ENCODE assay signal across 8 cellular contexts in the genomic region with DNA sequence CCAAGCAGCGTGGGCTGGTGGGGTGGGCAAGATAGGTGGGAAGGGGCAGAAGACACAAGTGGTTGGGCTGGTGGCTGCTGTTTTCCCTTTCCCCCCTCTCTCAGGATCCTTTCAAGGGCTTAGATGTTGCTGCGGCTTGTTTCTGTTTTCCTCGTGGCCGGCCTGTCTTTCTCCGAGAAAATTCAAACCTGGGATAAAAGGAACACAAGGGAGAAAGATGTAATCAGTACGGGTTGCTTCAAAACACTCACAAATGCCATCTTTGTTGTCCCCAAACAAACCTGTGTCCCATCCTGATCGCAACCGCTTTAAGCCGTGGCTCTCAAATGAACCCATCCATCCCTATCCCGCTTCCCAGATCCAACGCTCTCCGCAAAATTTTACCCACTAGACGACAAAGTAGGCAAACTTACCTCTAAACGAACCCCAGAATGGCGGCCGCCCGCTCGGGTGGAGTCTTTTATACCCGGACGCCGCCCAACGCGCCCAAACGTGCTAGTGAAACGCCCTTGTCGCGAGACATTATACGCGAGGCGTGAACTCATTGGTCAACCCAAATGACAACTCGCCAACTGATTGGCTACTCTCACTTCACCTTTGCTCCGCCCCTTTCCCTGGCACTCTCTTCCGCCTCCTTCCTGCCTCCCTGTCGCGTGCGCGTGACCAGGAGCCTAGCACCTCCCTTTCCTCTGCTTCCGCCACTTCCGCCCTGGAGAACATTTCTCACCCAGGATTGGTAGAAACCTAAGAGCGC. TPM values are rescaled to one million over a fixed set of nuclear protein-coding genes. Genes with fewer than 3 reads are reported as not detected.
A peak's percentile ranks its signal among the peaks of the same experiment; 100 is the strongest.
DNase-seq lines count a peak whose midpoint lies in the region; TF ChIP-seq lines count a peak whose summit lies in the region.

PPP1R10 (minus strand) TSS at position 433 of the 754 bp plus-strand sequence. CDS start 7,299 bp downstream, outside the sequence.

- peak within 1 kb of the TSS; percentile 87 for H3K18ac ChIP-seq in H9 (ENCODE audit: insufficient read length, low read depth, low read length)

- H3K4ac ChIP-seq in H9 (ENCODE audit: low read depth, low read length) = no peak within 1 kb of the TSS; the same call in 1 of the 2 replicates

- H3K27ac ChIP-seq in H9 (ENCODE audit: insufficient read length, low read depth, low read length) = peak within 1 kb of the TSS; percentile 90

- H3K27me3 ChIP-seq in H9 (ENCODE audit: insufficient read depth, low read length) (no peaks in the 10 kb centered on the region), MG63 (no peaks in the 10 kb centered on the region)

- no peak within 1 kb of the TSS for H4K91ac ChIP-seq in H9 (ENCODE audit: insufficient read length, low read depth, low read length)

- H3K4me1 Mint-ChIP-seq in H9 = peaks cover 28 to 32% of the 10 kb centered on the region in 2 experiments
- H3K4me1 Mint-ChIP-seq in nephron = peaks cover 32% of the 10 kb centered on the region
- peaks cover 59% of the 10 kb centered on the region for H3K4me1 Mint-ChIP-seq in stimulated activated naive CD8-positive, alpha-beta T cell treated with anti-CD3 and anti-CD28 coated beads, Interleukin-15, Interleukin-2, amounts not matched to agents 100 ng/mL and 50 ng/mL, for 24 hours (ENCODE audit: low read depth)

- peaks cover 4% of the 10 kb centered on the region for H3K79me1 ChIP-seq in H9 (ENCODE audit: insufficient read depth, low read depth, low read length, poor library complexity, severe bottlenecking)

- no peak within 1 kb of the TSS for H2BK12ac ChIP-seq in H9 (ENCODE audit: insufficient read length, low read depth, low read length)

- H3K4me3 Mint-ChIP-seq in H9 = peak within 1 kb of the TSS; percentile 92 to 97
- peak within 1 kb of the TSS; percentile 96 to 99 (median 97) for H3K4me3 Mint-ChIP-seq in nephron
- peak within 1 kb of the TSS; percentile 96 for H3K4me3 Mint-ChIP-seq in stimulated activated naive CD8-positive, alpha-beta T cell treated with anti-CD3 and anti-CD28 coated beads, Interleukin-15, Interleukin-2, amounts not matched to agents 100 ng/mL and 50 ng/mL, for 24 hours

- H3K9me3 ChIP-seq in H9 (ENCODE audit: control insufficient read depth, low read depth, low read length) = no peaks in the 10 kb centered on the region
- H3K9me3 ChIP-seq in MG63 = no peaks in the 10 kb centered on the region

- peak within 1 kb of the TSS; percentile 99 for H3K9ac ChIP-seq in H9 (ENCODE audit: extremely low read depth, insufficient read length, low read length)

- H3K23ac ChIP-seq in H9 (ENCODE audit: insufficient read length, low read depth, low read length) = no peak within 1 kb of the TSS

- no peak within 1 kb of the TSS; the same call in 1 of the 2 replicates for H2BK15ac ChIP-seq in H9 (ENCODE audit: low read depth, low read length)

- H3K79me2 ChIP-seq in H9 (ENCODE audit: insufficient read depth, low read length) = peaks cover 2% of the 10 kb centered on the region; the same call in 1 of the 2 replicates

- peaks cover 4% of the 10 kb centered on the region; the same call in 1 of the 2 replicates for H3K4me1 ChIP-seq in H9 (ENCODE audit: insufficient read depth, low read length)

- peak within 1 kb of the TSS; percentile 95 for H3K56ac ChIP-seq in H9 (ENCODE audit: insufficient read length, low read depth, low read length)

- TF ChIP-seq CTCF in H9 (conservative IDR thresholded peaks at IDR 0.05) = no peak
- no peak for TF ChIP-seq CTCF in fibroblast of pulmonary artery (IDR thresholded peaks at IDR 0.05; ENCODE audit: low read length, missing control alignments)
- TF ChIP-seq CTCF in nephron (IDR thresholded peaks at IDR 0.05; ENCODE audit: unreplicated experiment in 3 of 3) = no peak

- no peak within 1 kb of the TSS for H2AFZ ChIP-seq in H9 (ENCODE audit: low read length)

- no peak within 1 kb of the TSS for H2BK120ac ChIP-seq in H9 (ENCODE audit: low read depth, low read length, poor library complexity, severe bottlenecking)

- DNase-seq in ELR (ENCODE audit: low read depth) = peak; percentile 100
- DNase-seq in H9 = peak; percentile 100
- peak; percentile 97 for DNase-seq in MG63
- peak; percentile 100 for DNase-seq in SHP77 treated with DMSO at 0.1 percent for 48 hours (lab: John Stamatoyannopoulos, UW)
- DNase-seq in activated effector memory CD4-positive, alpha-beta T cell treated with anti-CD3 and anti-CD28 coated beads, Interleukin-2, amount 50 U/mL, for 16 hours = peak; percentile 99
- DNase-seq in fibroblast of pulmonary artery (ENCODE audit: low read depth) = peak; percentile 100

- H3K23me2 ChIP-seq in H9 (ENCODE audit: insufficient read length, low read depth, low read length, poor library complexity, severe bottlenecking) = peaks cover 21% of the 10 kb centered on the region

- peak within 1 kb of the TSS; percentile 59 for H2BK5ac ChIP-seq in H9 (ENCODE audit: insufficient read length, low read length)

- H4K5ac ChIP-seq in H9 (ENCODE audit: insufficient read length, low read depth, low read length) = peak within 1 kb of the TSS; percentile 63

- peaks cover 8 to 12% of the 10 kb centered on the region in 2 experiments; a peak in 3 of 5 replicates for H3K9me3 Mint-ChIP-seq in H9
- peaks cover 3% of the 10 kb centered on the region for H3K9me3 Mint-ChIP-seq in nephron
- H3K9me3 Mint-ChIP-seq in stimulated activated naive CD8-positive, alpha-beta T cell treated with anti-CD3 and anti-CD28 coated beads, Interleukin-15, Interleukin-2, amounts not matched to agents 100 ng/mL and 50 ng/mL, for 24 hours = no peaks in the 10 kb centered on the region

- peak within 1 kb of the TSS; percentile 88 for H3K4me3 ChIP-seq in MG63
- H3K4me3 ChIP-seq in fibroblast of pulmonary artery (replicated peaks; ENCODE audit: low read depth, low read length) = peak within 1 kb of the TSS; percentile 92

- no CpG with 5 or more reads among the region's 40 CpGs for whole genome bisulfite sequencing in H9 (ENCODE audit: extremely low coverage, insufficient read length, low lambda C conversion rate)

- H3K27me3 Mint-ChIP-seq in H9 (ENCODE audit: low read depth) (no peaks in the 10 kb centered on the region; the same call in 1 of the 2 replicates), nephron (ENCODE audit: low read depth) (peaks cover 5% of the 10 kb centered on the region)
- H3K27me3 Mint-ChIP-seq in stimulated activated naive CD8-positive, alpha-beta T cell treated with anti-CD3 and anti-CD28 coated beads, Interleukin-15, Interleukin-2, amounts not matched to agents 100 ng/mL and 50 ng/mL, for 24 hours = peaks cover 3% of the 10 kb centered on the region

- no peaks in the 10 kb centered on the region for H4K20me1 ChIP-seq in H9 (ENCODE audit: control insufficient read depth, insufficient read depth, insufficient read length)

- H3T11ph ChIP-seq in H9 (ENCODE audit: low read length) = no peak within 1 kb of the TSS

- H3K4me2 ChIP-seq in H9 (ENCODE audit: insufficient read depth, insufficient read length, low read length) = peak within 1 kb of the TSS; percentile 89

- H2AK5ac ChIP-seq in H9 (ENCODE audit: insufficient read length, low read length) = peak within 1 kb of the TSS; percentile 71

- H3K36me3 Mint-ChIP-seq in H9 (ENCODE audit: insufficient read depth in 1 of 3, low read depth in 3 of 3) (peaks cover 35 to 61% (median 52%) of the 10 kb centered on the region in 3 experiments), nephron (ENCODE audit: low read depth) (peaks cover 39% of the 10 kb centered on the region)
- H3K36me3 Mint-ChIP-seq in stimulated activated naive CD8-positive, alpha-beta T cell treated with anti-CD3 and anti-CD28 coated beads, Interleukin-15, Interleukin-2, amounts not matched to agents 100 ng/mL and 50 ng/mL, for 24 hours (ENCODE audit: low read depth) = peaks cover 76% of the 10 kb centered on the region

- peaks cover 54% of the 10 kb centered on the region for H3K36me3 ChIP-seq in MG63

- H4K8ac ChIP-seq in H9 (replicated peaks; ENCODE audit: insufficient read length, low read depth, low read length) = no peak within 1 kb of the TSS

- H3K27ac Mint-ChIP-seq in H9 (peak within 1 kb of the TSS; percentile 99 to 100 (median 100)), nephron (peak within 1 kb of the TSS; percentile 100)
- H3K27ac Mint-ChIP-seq in stimulated activated naive CD8-positive, alpha-beta T cell treated with anti-CD3 and anti-CD28 coated beads, Interleukin-15, Interleukin-2, amounts not matched to agents 100 ng/mL and 50 ng/mL, for 24 hours = peak within 1 kb of the TSS; percentile 99

- no peak within 1 kb of the TSS for H2BK20ac ChIP-seq in H9 (ENCODE audit: low read depth, low read length, poor library complexity, severe bottlenecking)

- peak within 1 kb of the TSS; percentile 83 for H3K14ac ChIP-seq in H9 (ENCODE audit: insufficient read depth, low read length)

RNA-seq across cellular contexts. Expression of gene PPP1R10, which starts in this region (rescaled TPM):
- 123 and 126 TPM in 2 replicates for total RNA-seq in H9 (2021)
- total RNA-seq in MG63 (2014; rRNA removed; shearing (Covaris generic); ENCODE audit: low replicate concordance) = 3.9 and 6.7 TPM in 2 replicates

Comparison
In these comparisons a context has a peak if more than half of its experiments do, and no peak if none do; other contexts are left out.
1. Peak in every context shown above with its lines: DNase-seq, H3K4me3 ChIP-seq and H3K27ac ChIP-seq.
2. RNA of gene PPP1R10 (total RNA-seq): 123 to 126 TPM in H9; 3.9 to 6.7 TPM in MG63; every median in the first group is over 10 times any median in the second.